Comparison of ENCODE assay signal across 17 cellular contexts in genomic region chr4:154009795-154010194, GRCh38.
"Had no signal": no experiment of that assay in that cellular context is flagged by ENCODE, and none has a peak within 500 bp of the region (broad histone marks: within the 10 kb centered on the region; RNA-seq: fewer than 3 reads in every experiment).

No MANE protein-coding gene starts in this region.

- H3K4me1 Mint-ChIP-seq: stimulated activated naive CD8-positive, alpha-beta T cell treated with anti-CD3 and anti-CD28 coated beads, Interleukin-15, amount 100 ng/mL, for 72 hours had no signal

- H3K36me3 Mint-ChIP-seq: activated naive CD4-positive, alpha-beta T cell treated with anti-CD3 and anti-CD28 coated beads, Interleukin-2, amount 50 U/mL, for 72 hours had no signal

- H3K4me3 ChIP-seq: dorsolateral prefrontal cortex, right atrium auricular region, smooth muscle cell, thoracic aorta had no signal

- H3K36me3 ChIP-seq: right atrium auricular region, thoracic aorta had no signal

- H3K4me3 Mint-ChIP-seq: activated T-cell treated with anti-CD3 and anti-CD28 coated beads, Interleukin-2, amount 50 U/mL, for 72 hours; endodermal cell; nephron progenitor cell; stimulated activated naive CD8-positive, alpha-beta T cell treated with anti-CD3 and anti-CD28 coated beads, Interleukin-15, amount 100 ng/mL, for 72 hours had no signal

- ATAC-seq: activated naive CD4-positive, alpha-beta T cell treated with anti-CD3 and anti-CD28 coated beads, Interleukin-2, amount 50 U/mL, for 72 hours; activated T-cell treated with anti-CD3 and anti-CD28 coated beads, Interleukin-2, amount 50 U/mL, for 72 hours; stimulated activated naive CD8-positive, alpha-beta T cell treated with anti-CD3 and anti-CD28 coated beads, Interleukin-15, amount 100 ng/mL, for 72 hours had no signal

- H3K4me2 ChIP-seq: smooth muscle cell had no signal

- H3K27ac Mint-ChIP-seq: activated naive CD4-positive, alpha-beta T cell treated with anti-CD3 and anti-CD28 coated beads, Interleukin-2, amount 50 U/mL, for 72 hours; activated T-cell treated with anti-CD3 and anti-CD28 coated beads, Interleukin-2, amount 50 U/mL, for 72 hours; endodermal cell; nephron progenitor cell; stimulated activated naive CD8-positive, alpha-beta T cell treated with anti-CD3 and anti-CD28 coated beads, Interleukin-15, amount 100 ng/mL, for 72 hours had no signal

- DNase-seq: activated CD4-positive, alpha-beta T cell treated with anti-CD3 and anti-CD28 coated beads, Interleukin-2, amount 50 U/mL, for 1 hour; activated CD4-positive, CD25-positive, alpha-beta regulatory T cell treated with anti-CD3 and anti-CD28 coated beads, Interleukin-2, amount 50 U/mL, for 72 hours; activated gamma-delta T cell treated with Interleukin-2 at 50 U/mL for 16 hours; activated T-cell treated with anti-CD3 and anti-CD28 coated beads, Interleukin-2, amount 50 U/mL, for 72 hours; dorsolateral prefrontal cortex; endodermal cell; nephron progenitor cell; posterior cingulate gyrus; stimulated activated CD4-positive, alpha-beta T cell treated with anti-CD3 and anti-CD28 coated beads, Interleukin-4, amount 100 ng/mL, for 1 hour; stimulated activated naive CD8-positive, alpha-beta T cell treated with anti-CD3 and anti-CD28 coated beads, Interleukin-15, amount 100 ng/mL, for 72 hours; SW 1271; T-helper 2 cell had no signal

- H3K27ac ChIP-seq: dorsolateral prefrontal cortex, right atrium auricular region, thoracic aorta, VCaP had no signal

- H3K9me3 ChIP-seq: right atrium auricular region, thoracic aorta had no signal

- H3K9me3 Mint-ChIP-seq: activated T-cell treated with anti-CD3 and anti-CD28 coated beads, Interleukin-2, amount 50 U/mL, for 72 hours; endodermal cell; stimulated activated naive CD8-positive, alpha-beta T cell treated with anti-CD3 and anti-CD28 coated beads, Interleukin-15, amount 100 ng/mL, for 72 hours had no signal

- H3K27me3 ChIP-seq: dorsolateral prefrontal cortex, right atrium auricular region had no signal
